Comparison of ENCODE assay signal across 8 cellular contexts in the genomic region with DNA sequence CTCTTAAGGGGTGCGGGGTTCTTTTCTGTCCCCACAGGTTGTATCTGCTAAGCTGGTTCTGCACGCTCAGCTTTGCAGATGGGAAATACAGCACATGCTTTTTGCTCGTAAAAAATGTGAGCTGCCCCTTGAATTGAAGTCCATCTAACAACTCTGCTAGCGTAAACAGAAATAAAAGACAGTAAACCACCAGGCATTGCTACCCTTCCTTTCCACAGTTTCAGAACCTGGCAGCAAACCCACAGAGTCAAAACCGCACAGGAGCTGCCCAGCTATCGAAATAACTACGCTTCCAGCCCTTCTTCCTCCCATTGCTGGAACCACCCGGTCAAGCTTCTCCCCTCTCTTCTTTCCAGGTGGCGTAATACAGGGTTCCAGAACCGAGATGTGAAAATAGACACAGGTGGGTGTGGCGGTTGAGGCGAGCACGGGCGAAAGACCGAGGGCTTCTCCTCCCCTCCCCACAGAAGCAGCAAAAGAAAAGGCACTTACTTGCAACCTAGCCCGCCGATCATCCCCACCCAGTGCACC. TPM values are rescaled to one million over a fixed set of nuclear protein-coding genes. Genes with fewer than 3 reads are reported as not detected.
A peak's percentile ranks its signal among the peaks of the same experiment; 100 is the strongest.
DNase-seq lines count a peak whose midpoint lies in the region; ATAC-seq and TF ChIP-seq lines count a peak whose summit lies in the region.

No MANE protein-coding gene starts in this region.

- H3K4me1 ChIP-seq in muscle layer of duodenum (ENCODE audit: control insufficient read depth in 1 of 2, insufficient read depth in 2 of 2, low read length in 2 of 2) = peaks cover 5 to 15% of the 10 kb centered on the region in 2 donors

- H3K4me3 ChIP-seq in AG04450 (ENCODE audit: low read depth, low read length) = peak overlapping the region; percentile 81
- H3K4me3 ChIP-seq in coronary artery = peak overlapping the region; percentile 71
- peak overlapping the region; percentile 77 to 93 for H3K4me3 ChIP-seq in muscle layer of duodenum (ENCODE audit: low read depth in 1 of 2, low read length in 2 of 2)

- DNase-seq in AG04450 (ENCODE audit: low read depth, low spot score) (no peak), NCI-H146 (lab: John Stamatoyannopoulos, UW) (peak; percentile 58), coronary artery (ENCODE audit: low spot score) (no peak), NCI-H2107 (lab: John Stamatoyannopoulos, UW) (no peak)

- TF ChIP-seq CTCF in AG04450 (IDR thresholded peaks at IDR 0.05; ENCODE audit: low read depth, low read length) (no peak; the same call in 1 of the 2 replicates), coronary artery (IDR thresholded peaks at IDR 0.05) (no peak)

- CTCF ChIA-PET in AG04450 (lab: Charles Lee) = interaction anchor here (0.9 to 3.9 kb wide), 5 partner anchors 10 to 195 kb away, joined by 3 to 31 read pairs (median 6); no protein-coding TSS in a partner anchor

- ATAC-seq in GM18867 (IDR thresholded peaks at IDR 0.05; ENCODE audit: unreplicated experiment) (peak; percentile 23), HG02938 (IDR thresholded peaks at IDR 0.05; ENCODE audit: unreplicated experiment) (no peak), HG03571 (IDR thresholded peaks at IDR 0.05; ENCODE audit: unreplicated experiment) (no peak)

- POLR2A ChIA-PET in AG04450 (lab: Yijun Ruan, JAX) = interaction anchor here (0.5 to 1.4 kb wide), 5 partner anchors 14 to 422 kb away, joined by 3 to 6 read pairs (median 5); a partner anchor contains a TSS

- no peak overlapping the region for H3K27ac ChIP-seq in AG04450 (ENCODE audit: low read depth, low read length)
- peak overlapping the region in 1 of 2 donors; percentile 4 for H3K27ac ChIP-seq in coronary artery
- no peak overlapping the region for H3K27ac ChIP-seq in muscle layer of duodenum (ENCODE audit: low read length)

- no peaks in the 10 kb centered on the region; the same call in 1 of the 2 replicates for H3K9me3 ChIP-seq in AG04450 (ENCODE audit: control insufficient read depth, insufficient read depth, low read length)
- no peaks in the 10 kb centered on the region for H3K9me3 ChIP-seq in muscle layer of duodenum (ENCODE audit: control insufficient read depth in 1 of 2, low read length in 2 of 2)

- H3K27me3 ChIP-seq in AG04450 (ENCODE audit: control insufficient read depth, insufficient read depth, low read length) (no peaks in the 10 kb centered on the region), muscle layer of duodenum (ENCODE audit: low read depth, low read length) (no peaks in the 10 kb centered on the region)

- no peaks in the 10 kb centered on the region for H3K36me3 ChIP-seq in muscle layer of duodenum (ENCODE audit: control insufficient read depth in 1 of 2, insufficient read depth in 2 of 2, low read length in 2 of 2)

RNA-seq across cellular contexts. Expression of a gene that starts 0.5 kb away (rescaled TPM):
- 39.9 and 56.8 TPM in 2 replicates for polyA plus RNA-seq in AG04450 (2011; rRNA removed)
- polyA minus RNA-seq in AG04450 (2011; rRNA and poly(A)+ RNA removed) = 154 and 186 TPM in 2 replicates
